11 cellular contexts compared by ENCODE assay signal in the genomic region with DNA sequence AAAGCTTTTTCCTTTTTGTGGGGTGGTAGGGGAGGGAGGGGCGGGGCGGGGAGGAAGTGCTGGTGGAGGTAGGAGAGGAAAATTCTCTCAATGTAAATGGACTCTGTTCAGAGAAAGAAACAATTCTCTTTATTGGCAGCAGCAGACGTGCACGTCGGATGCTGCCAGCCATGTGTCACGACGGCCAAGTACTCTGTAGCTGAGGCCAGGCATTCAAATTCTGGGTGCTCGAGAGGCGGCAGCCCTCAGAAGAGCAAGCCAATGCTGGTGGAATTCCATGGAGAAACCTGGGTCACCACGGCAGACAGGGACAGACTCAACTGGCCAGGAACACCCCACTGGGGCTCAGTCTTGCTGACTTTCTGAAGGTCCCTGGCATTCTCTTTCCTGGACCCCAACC.
DNase-seq lines count a peak whose midpoint lies in the region; ATAC-seq and TF ChIP-seq lines count a peak whose summit lies in the region.
"Had no signal": no experiment of that assay in that cellular context is flagged by ENCODE, and none has a peak within 500 bp of the region (broad histone marks: within the 10 kb centered on the region; RNA-seq: fewer than 3 reads in every experiment).

No MANE protein-coding gene starts in this region.

- TF ChIP-seq POLR2A in heart left ventricle (IDR thresholded peaks at IDR 0.05) = no peak
- TF ChIP-seq POLR2A in ovary (IDR thresholded peaks at IDR 0.05) = no peak

- no peaks in the 10 kb centered on the region for H3K9me3 Mint-ChIP-seq in immature natural killer cell
- H3K9me3 Mint-ChIP-seq: IgD-negative memory B cell had no signal

- no peaks in the 10 kb centered on the region for H3K4me1 Mint-ChIP-seq in immature natural killer cell
- H3K4me1 Mint-ChIP-seq: IgD-negative memory B cell had no signal

- POLR2A ChIA-PET in Panc1 (lab: Charles Lee) = no interaction called here

- H3K36me3 ChIP-seq in Panc1 (ENCODE audit: control insufficient read depth, insufficient read depth, low read length) (no peaks in the 10 kb centered on the region), heart left ventricle (no peaks in the 10 kb centered on the region), ovary (no peaks in the 10 kb centered on the region)

- 30 to 32% (median 31%) methylated on average over 10 of the region's 10 CpGs for WGBS in heart left ventricle, 4 donors
- 11 to 22% (median 12%) methylated on average over 9 to 10 of the region's 10 CpGs for WGBS in ovary, 3 donors

- no TSS peak for BruUV-seq in Panc1 (replicated peaks; lab: Mats Ljungman, UMichigan)

- ATAC-seq in Panc1 = no peak
- peak in 3 of 4 donors; percentile 23 to 38 (median 37) for ATAC-seq in heart left ventricle

- H3K27ac Mint-ChIP-seq in immature natural killer cell = no peak overlapping the region
- H3K27ac Mint-ChIP-seq: IgD-negative memory B cell had no signal

- CTCF ChIA-PET in Panc1 (lab: Charles Lee) = interaction anchor here (0.6 kb wide), 1 partner anchor 272 kb away, joined by 4 read pairs; no protein-coding TSS in a partner anchor

- H3K9me3 ChIP-seq in Panc1 (ENCODE audit: control insufficient read depth, insufficient read depth, low read depth, low read length) = no peaks in the 10 kb centered on the region
- H3K9me3 ChIP-seq in heart left ventricle = no peaks in the 10 kb centered on the region
- H3K9me3 ChIP-seq in ovary = no peaks in the 10 kb centered on the region

- H3K4me1 ChIP-seq in Panc1 (ENCODE audit: control insufficient read depth, insufficient read depth, low read length) (peaks cover 51% of the 10 kb centered on the region), heart left ventricle (peaks cover 0 to 54% (median 26%) of the 10 kb centered on the region in 12 donors), ovary (ENCODE audit: insufficient read depth) (peaks cover 6% of the 10 kb centered on the region)

- H3K4me3 ChIP-seq in Panc1 (ENCODE audit: low read depth in 2 of 2, low read length in 2 of 2) = no peak overlapping the region
- no peak overlapping the region for H3K4me3 ChIP-seq in heart left ventricle
- H3K4me3 ChIP-seq in ovary = no peak overlapping the region

- no peak overlapping the region for H3K4me3 Mint-ChIP-seq in immature natural killer cell
- H3K4me3 Mint-ChIP-seq: IgD-negative memory B cell had no signal

- no peak for TF ChIP-seq EP300 in ovary (IDR thresholded peaks at IDR 0.05)

- intact Hi-C loops in Panc1 (cut with micrococcal nuclease; ENCODE audit: unreplicated experiment) (no loop called here), heart left ventricle (cut with DNase I) (loop anchor here in 2 of 10 donors (5.0 to 10.0 kb wide), 2 partner anchors 88 to 90 kb away; a partner anchor contains a TSS), ovary (cut with DNase I) (loop anchor here in 1 of 4 donors (10.0 kb wide), 1 partner anchor 52 kb away; no protein-coding TSS in a partner anchor)

- no peaks in the 10 kb centered on the region for H3K36me3 Mint-ChIP-seq in immature natural killer cell
- H3K36me3 Mint-ChIP-seq: IgD-negative memory B cell had no signal

- TF ChIP-seq CTCF in Panc1 (IDR thresholded peaks at IDR 0.05) (no peak), heart left ventricle (IDR thresholded peaks at IDR 0.05) (no peak), ovary (IDR thresholded peaks at IDR 0.05) (no peak)

- in situ Hi-C loops in Panc1 (cut with HindIII; ENCODE audit: low pct_unique_long_range_greater_than_20kb, low sequenced_read_pairs) = no loop called here

- H3K27me3 Mint-ChIP-seq in immature natural killer cell (ENCODE audit: low read depth in 3 of 3) = peaks cover 0 to 12% (median 0%) of the 10 kb centered on the region in 3 donors

- H3K27ac ChIP-seq in Panc1 (ENCODE audit: low read length) (peak overlapping the region; percentile 81), heart left ventricle (peak overlapping the region in 9 of 12 donors; percentile 18 to 60 (median 43)), ovary (peak overlapping the region; percentile 16 to 60)

- peak; percentile 19 for DNase-seq in AG08395 (ENCODE audit: low spot score)
- no peak for DNase-seq in Panc1 (ENCODE audit: low read depth, low spot score)
- DNase-seq in heart left ventricle = peak in 2 of 5 donors; percentile 42 to 61
- peak in 4 of 5 donors; percentile 27 to 60 (median 46) for DNase-seq in ovary
- DNase-seq in activated gamma-delta T cell treated with Interleukin-2 at 50 U/mL for 16 hours = no peak
- DNase-seq in SHP77 treated with DMSO at 0.1 percent for 48 hours (lab: John Stamatoyannopoulos, UW) = no peak
- DNase-seq in cerebellar cortex (ENCODE audit: low spot score) = no peak
- no peak for DNase-seq in immature natural killer cell
- DNase-seq: NCI-H2081; stimulated activated naive CD4-positive, alpha-beta T cell treated with Interleukin-2 at 50 U/mL for 16 hours had no signal

- H3K27me3 ChIP-seq in Panc1 (ENCODE audit: control insufficient read depth, insufficient read depth, low read length) (no peaks in the 10 kb centered on the region), heart left ventricle (peaks cover 0 to 4% (median 0%) of the 10 kb centered on the region in 9 donors), ovary (no peaks in the 10 kb centered on the region)

Comparison
In these comparisons a context has a peak if more than half of its experiments do, and no peak if none do; other contexts are left out.
1. DNase-seq: peak in AG08395 (single experiment) and ovary (4 of 5); none in Panc1 (single experiment), activated gamma-delta T cell treated with Interleukin-2 at 50 U/mL for 16 hours (single experiment), SHP77 treated with DMSO at 0.1 percent for 48 hours (single experiment), cerebellar cortex (single experiment) and immature natural killer cell (0 of 3).
2. Peak in every context shown above with its lines, with median percentiles within 50 percentile points of each other: H3K27ac ChIP-seq.